ENCODE assay signal across 1 cellular context in genomic region chr3:73137736-73138403, GRCh38.
TF ChIP-seq lines count a peak whose summit lies in the region.

No MANE protein-coding gene starts in this region.

TF ChIP-seq in H1, 55 proteins besides CTCF, POLR2A, EP300 and RAD21 (continued from another document):
- TF ChIP-seq RXRA (IDR thresholded peaks at IDR 0.05; ENCODE audit: insufficient read depth, low read depth, low read length), result no peak
- TF ChIP-seq GABPA (IDR thresholded peaks at IDR 0.05; ENCODE audit: borderline replicate concordance, insufficient read depth, low read length), result no peak
- no peak for TF ChIP-seq SUZ12 (IDR thresholded peaks at IDR 0.05; ENCODE audit: low read length)
- no peak for TF ChIP-seq TAF1 (IDR thresholded peaks at IDR 0.05; ENCODE audit: low read depth, low read length)
- no peak for TF ChIP-seq ASH2L (IDR thresholded peaks at IDR 0.05; ENCODE audit: low read length)
- TF ChIP-seq KDM4A (IDR thresholded peaks at IDR 0.05; ENCODE audit: low read depth, low read length, severe bottlenecking), result no peak
- no peak for TF ChIP-seq BRCA1 (IDR thresholded peaks at IDR 0.05; ENCODE audit: low read depth, low read length)
- no peak for TF ChIP-seq RFX5 (IDR thresholded peaks at IDR 0.05; ENCODE audit: borderline replicate concordance, low read depth, low read length)
TF ChIP-seq in H1: peak in this region for 0.
